In genomic region chr7:117661312-117661711, GRCh38 we compare ENCODE assay signal across 1 cellular context.
TF ChIP-seq lines count a peak whose summit lies in the region.

No MANE protein-coding gene starts in this region.

TF ChIP-seq in GM12878, 131 proteins besides CTCF, POLR2A, EP300 and RAD21:
- TF ChIP-seq CUX1 (IDR thresholded peaks at IDR 0.05; ENCODE audit: insufficient replicate concordance, low read depth, low read length) (no peak), CEBPB (IDR thresholded peaks at IDR 0.05; ENCODE audit: borderline replicate concordance in 1 of 2, low read depth in 2 of 2, low read length in 2 of 2) (no peak), RELB (IDR thresholded peaks at IDR 0.05; ENCODE audit: low read depth) (no peak), KDM1A (IDR thresholded peaks at IDR 0.05; ENCODE audit: borderline replicate concordance) (no peak), RAD51 (IDR thresholded peaks at IDR 0.05) (no peak), ATF7 (IDR thresholded peaks at IDR 0.05; ENCODE audit: low read depth) (no peak), ZNF687 (IDR thresholded peaks at IDR 0.05) (no peak), SRF (IDR thresholded peaks at IDR 0.05; ENCODE audit: low read depth in 2 of 2, low read length in 2 of 2) (no peak), YBX1 (IDR thresholded peaks at IDR 0.05) (no peak), PML (IDR thresholded peaks at IDR 0.05; ENCODE audit: low read length) (no peak), ZNF24 (IDR thresholded peaks at IDR 0.05) (no peak), POLR2AphosphoS5 (IDR thresholded peaks at IDR 0.05; ENCODE audit: low read length) (no peak), FOXM1 (IDR thresholded peaks at IDR 0.05; ENCODE audit: low read depth, low read length) (no peak), ZBED1 (IDR thresholded peaks at IDR 0.05; ENCODE audit: borderline replicate concordance) (no peak), ESRRA (IDR thresholded peaks at IDR 0.05; ENCODE audit: low read length) (no peak), ZNF207 (IDR thresholded peaks at IDR 0.05; ENCODE audit: borderline replicate concordance) (no peak), IKZF2 (IDR thresholded peaks at IDR 0.05) (no peak)
